ENCODE assay signal across 22 cellular contexts in genomic region chr22:38729946-38730345, GRCh38. TPM values are rescaled to one million over a fixed set of nuclear protein-coding genes. Genes with fewer than 3 reads are reported as not detected.
A peak's percentile ranks its signal among the peaks of the same experiment; 100 is the strongest.
DNase-seq lines count a peak whose midpoint lies in the region; ATAC-seq lines count a peak whose summit lies in the region.
"Had no signal": no experiment of that assay in that cellular context is flagged by ENCODE, and none has a peak within 500 bp of the region (broad histone marks: within the 10 kb centered on the region; RNA-seq: fewer than 3 reads in every experiment).

No MANE protein-coding gene starts in this region.

- no peaks in the 10 kb centered on the region for H3K27me3 Mint-ChIP-seq in T-helper 1 cell treated with Interleukin-12 subunit alpha and Interleukin-12 subunit beta and Interleukin-4 antibody, amounts not matched to agents 30 μg/mL and 1 μg/mL, for 36 hours (ENCODE audit: low read depth)
- H3K27me3 Mint-ChIP-seq in activated naive CD8-positive, alpha-beta T cell treated with anti-CD3 and anti-CD28 coated beads, Interleukin-2, amount 10 ng/mL, durations not matched to agents 7 days and 5 days, result no peaks in the 10 kb centered on the region
- no peaks in the 10 kb centered on the region for H3K27me3 Mint-ChIP-seq in activated naive CD8-positive, alpha-beta T cell treated with anti-CD3 and anti-CD28 coated beads, Interleukin-2, amount 50 U/mL, for 24 hours
- H3K27me3 Mint-ChIP-seq in effector memory CD8-positive, alpha-beta T cell, result no peaks in the 10 kb centered on the region
- H3K27me3 Mint-ChIP-seq: brain; stimulated activated naive CD8-positive, alpha-beta T cell treated with anti-CD3 and anti-CD28 coated beads, Interleukin-15, Interleukin-2, amounts not matched to agents 100 ng/mL and 50 ng/mL, for 24 hours had no signal

- H3K4me1 Mint-ChIP-seq in T-helper 1 cell treated with Interleukin-12 subunit alpha and Interleukin-12 subunit beta and Interleukin-4 antibody, amounts not matched to agents 30 μg/mL and 1 μg/mL, for 36 hours (ENCODE audit: low read depth), result peaks cover 10% of the 10 kb centered on the region
- peaks cover 8% of the 10 kb centered on the region for H3K4me1 Mint-ChIP-seq in activated naive CD8-positive, alpha-beta T cell treated with anti-CD3 and anti-CD28 coated beads, Interleukin-2, amount 10 ng/mL, durations not matched to agents 7 days and 5 days
- peaks cover 6% of the 10 kb centered on the region for H3K4me1 Mint-ChIP-seq in activated naive CD8-positive, alpha-beta T cell treated with anti-CD3 and anti-CD28 coated beads, Interleukin-2, amount 50 U/mL, for 24 hours
- peaks cover 24 to 32% of the 10 kb centered on the region in 2 donors for H3K4me1 Mint-ChIP-seq in effector memory CD8-positive, alpha-beta T cell (ENCODE audit: low read depth in 2 of 2)
- H3K4me1 Mint-ChIP-seq: endodermal cell had no signal

- ATAC-seq in activated naive CD8-positive, alpha-beta T cell treated with anti-CD3 and anti-CD28 coated beads, Interleukin-2, amount 10 ng/mL, durations not matched to agents 7 days and 5 days (ENCODE audit: low read depth), result no peak
- ATAC-seq in activated naive CD8-positive, alpha-beta T cell treated with anti-CD3 and anti-CD28 coated beads, Interleukin-2, amount 50 U/mL, for 24 hours, result no peak
- no peak for ATAC-seq in effector memory CD8-positive, alpha-beta T cell (replicated peaks)
- ATAC-seq in HG02588 (IDR thresholded peaks at IDR 0.05; ENCODE audit: unreplicated experiment), result no peak
- ATAC-seq: right cardiac atrium had no signal

- POLR2A ChIA-PET in activated naive CD8-positive, alpha-beta T cell treated with anti-CD3 and anti-CD28 coated beads, Interleukin-2, amount 10 ng/mL, durations not matched to agents 7 days and 5 days (lab: Charles Lee), result interaction anchor here (1.2 to 16.1 kb wide), 3 partner anchors 10 to 25 kb away, joined by 3 to 386 read pairs (median 40); partner anchors contain the start of gene SUN2

- DNase-seq in T-helper 1 cell (no peak), superior temporal gyrus (ENCODE audit: extremely low spot score) (peak; percentile 12), iPS-NIHi11 (ENCODE audit: low spot score) (no peak)
- peak; percentile 26 for DNase-seq in activated naive CD8-positive, alpha-beta T cell treated with anti-CD3 and anti-CD28 coated beads, Interleukin-2, amount 10 ng/mL, durations not matched to agents 7 days and 5 days
- no peak for DNase-seq in activated naive CD8-positive, alpha-beta T cell treated with anti-CD3 and anti-CD28 coated beads, Interleukin-2, amount 50 U/mL, for 24 hours
- DNase-seq in effector memory CD8-positive, alpha-beta T cell, result no peak
- DNase-seq: activated CD4-positive, alpha-beta T cell treated with anti-CD3 and anti-CD28 coated beads for 4 hours; Caco-2; colonic mucosa; endodermal cell; NCI-H1092; NCI-H1930; NCI-H2227 treated with DMSO at 0.1 percent for 48 hours; NCI-H748 treated with DMSO at 0.1 percent for 48 hours; stimulated activated CD4-positive, alpha-beta T cell treated with anti-CD3 and anti-CD28 coated beads, Interleukin-12 subunit alpha, Interleukin-12 subunit beta, amount 100 ng/mL, for 4 hours; stimulated activated CD4-positive, alpha-beta T cell treated with anti-CD3 and anti-CD28 coated beads, Interleukin-4, amount 100 ng/mL, for 4 hours; transverse colon had no signal

- peaks cover 62% of the 10 kb centered on the region for H3K36me3 Mint-ChIP-seq in T-helper 1 cell treated with Interleukin-12 subunit alpha and Interleukin-12 subunit beta and Interleukin-4 antibody, amounts not matched to agents 30 μg/mL and 1 μg/mL, for 36 hours (ENCODE audit: low read depth)
- peaks cover 29% of the 10 kb centered on the region for H3K36me3 Mint-ChIP-seq in activated naive CD8-positive, alpha-beta T cell treated with anti-CD3 and anti-CD28 coated beads, Interleukin-2, amount 10 ng/mL, durations not matched to agents 7 days and 5 days
- peaks cover 43% of the 10 kb centered on the region for H3K36me3 Mint-ChIP-seq in activated naive CD8-positive, alpha-beta T cell treated with anti-CD3 and anti-CD28 coated beads, Interleukin-2, amount 50 U/mL, for 24 hours (ENCODE audit: low read depth)
- peaks cover 100% of the 10 kb centered on the region for H3K36me3 Mint-ChIP-seq in effector memory CD8-positive, alpha-beta T cell (ENCODE audit: insufficient read depth)

- H3K27ac Mint-ChIP-seq in T-helper 1 cell treated with Interleukin-12 subunit alpha and Interleukin-12 subunit beta and Interleukin-4 antibody, amounts not matched to agents 30 μg/mL and 1 μg/mL, for 36 hours, result peak overlapping the region; percentile 65
- no peak overlapping the region for H3K27ac Mint-ChIP-seq in activated naive CD8-positive, alpha-beta T cell treated with anti-CD3 and anti-CD28 coated beads, Interleukin-2, amount 10 ng/mL, durations not matched to agents 7 days and 5 days
- H3K27ac Mint-ChIP-seq in activated naive CD8-positive, alpha-beta T cell treated with anti-CD3 and anti-CD28 coated beads, Interleukin-2, amount 50 U/mL, for 24 hours, result no peak overlapping the region
- H3K27ac Mint-ChIP-seq in effector memory CD8-positive, alpha-beta T cell, result peak overlapping the region; percentile 91 to 95
- H3K27ac Mint-ChIP-seq: endodermal cell; stimulated activated naive CD8-positive, alpha-beta T cell treated with anti-CD3 and anti-CD28 coated beads, Interleukin-15, Interleukin-2, amounts not matched to agents 100 ng/mL and 50 ng/mL, for 24 hours had no signal

- no peaks in the 10 kb centered on the region for H3K9me3 Mint-ChIP-seq in T-helper 1 cell treated with Interleukin-12 subunit alpha and Interleukin-12 subunit beta and Interleukin-4 antibody, amounts not matched to agents 30 μg/mL and 1 μg/mL, for 36 hours
- no peaks in the 10 kb centered on the region for H3K9me3 Mint-ChIP-seq in activated naive CD8-positive, alpha-beta T cell treated with anti-CD3 and anti-CD28 coated beads, Interleukin-2, amount 10 ng/mL, durations not matched to agents 7 days and 5 days
- H3K9me3 Mint-ChIP-seq in activated naive CD8-positive, alpha-beta T cell treated with anti-CD3 and anti-CD28 coated beads, Interleukin-2, amount 50 U/mL, for 24 hours, result no peaks in the 10 kb centered on the region
- no peaks in the 10 kb centered on the region for H3K9me3 Mint-ChIP-seq in effector memory CD8-positive, alpha-beta T cell
- H3K9me3 Mint-ChIP-seq: brain; endodermal cell; stimulated activated naive CD8-positive, alpha-beta T cell treated with anti-CD3 and anti-CD28 coated beads, Interleukin-15, Interleukin-2, amounts not matched to agents 100 ng/mL and 50 ng/mL, for 24 hours had no signal

- H3K4me3 Mint-ChIP-seq in T-helper 1 cell treated with Interleukin-12 subunit alpha and Interleukin-12 subunit beta and Interleukin-4 antibody, amounts not matched to agents 30 μg/mL and 1 μg/mL, for 36 hours, result no peak overlapping the region
- H3K4me3 Mint-ChIP-seq in activated naive CD8-positive, alpha-beta T cell treated with anti-CD3 and anti-CD28 coated beads, Interleukin-2, amount 10 ng/mL, durations not matched to agents 7 days and 5 days, result no peak overlapping the region
- no peak overlapping the region for H3K4me3 Mint-ChIP-seq in activated naive CD8-positive, alpha-beta T cell treated with anti-CD3 and anti-CD28 coated beads, Interleukin-2, amount 50 U/mL, for 24 hours
- H3K4me3 Mint-ChIP-seq in effector memory CD8-positive, alpha-beta T cell, result no peak overlapping the region
- H3K4me3 Mint-ChIP-seq: brain; endodermal cell; stimulated activated naive CD8-positive, alpha-beta T cell treated with anti-CD3 and anti-CD28 coated beads, Interleukin-15, Interleukin-2, amounts not matched to agents 100 ng/mL and 50 ng/mL, for 24 hours had no signal

RNA-seq across cellular contexts. Expression of gene GTPBP1, which starts 24.2 kb away (rescaled TPM):
- total RNA-seq in activated naive CD8-positive, alpha-beta T cell treated with anti-CD3 and anti-CD28 coated beads, Interleukin-2, amount 10 ng/mL, durations not matched to agents 7 days and 5 days, result 10 to 100 TPM; 98.6 TPM

RNA-seq across cellular contexts. Expression of gene SUN2, which starts 25.9 kb away (rescaled TPM):
- total RNA-seq in activated naive CD8-positive, alpha-beta T cell treated with anti-CD3 and anti-CD28 coated beads, Interleukin-2, amount 10 ng/mL, durations not matched to agents 7 days and 5 days, result 100 to 1,000 TPM; 607 to 626 TPM

RNA-seq across cellular contexts. Expression of gene JOSD1, which starts 29.2 kb away (rescaled TPM):
- 10 to 100 TPM; 59.1 to 61.6 TPM for total RNA-seq in activated naive CD8-positive, alpha-beta T cell treated with anti-CD3 and anti-CD28 coated beads, Interleukin-2, amount 10 ng/mL, durations not matched to agents 7 days and 5 days

RNA-seq across cellular contexts. Expression of gene TOMM22, which starts 48.2 kb away (rescaled TPM):
- 10 to 100 TPM; 58.7 to 60.4 TPM for total RNA-seq in activated naive CD8-positive, alpha-beta T cell treated with anti-CD3 and anti-CD28 coated beads, Interleukin-2, amount 10 ng/mL, durations not matched to agents 7 days and 5 days

Comparison
In these comparisons a context has a peak if more than half of its experiments do, and no peak if none do; other contexts are left out.
1. DNase-seq: peak in activated naive CD8-positive, alpha-beta T cell treated with anti-CD3 and anti-CD28 coated beads, Interleukin-2, amount 10 ng/mL, durations not matched to agents 7 days and 5 days (single experiment) and superior temporal gyrus (single experiment); none in T-helper 1 cell (0 of 5), activated naive CD8-positive, alpha-beta T cell treated with anti-CD3 and anti-CD28 coated beads, Interleukin-2, amount 50 U/mL, for 24 hours (single experiment), effector memory CD8-positive, alpha-beta T cell (0 of 3) and iPS-NIHi11 (single experiment).
2. H3K27ac Mint-ChIP-seq: peak in T-helper 1 cell treated with Interleukin-12 subunit alpha and Interleukin-12 subunit beta and Interleukin-4 antibody, amounts not matched to agents 30 μg/mL and 1 μg/mL, for 36 hours (single experiment) and effector memory CD8-positive, alpha-beta T cell (2 of 2); none in activated naive CD8-positive, alpha-beta T cell treated with anti-CD3 and anti-CD28 coated beads, Interleukin-2, amount 10 ng/mL, durations not matched to agents 7 days and 5 days (single experiment) and activated naive CD8-positive, alpha-beta T cell treated with anti-CD3 and anti-CD28 coated beads, Interleukin-2, amount 50 U/mL, for 24 hours (single experiment).